ENCODE assay signal across 8 cellular contexts in genomic region chr10:49592726-49593563, GRCh38.
DNase-seq lines count a peak whose midpoint lies in the region; ATAC-seq, FAIRE-seq and TF ChIP-seq lines count a peak whose summit lies in the region.

No MANE protein-coding gene starts in this region.

- no peak for DNase-seq in AG09319 (ENCODE audit: extremely low read depth, low read depth)
- peak; percentile 55 for DNase-seq in RKO (ENCODE audit: low spot score)
- peak; percentile 16 for DNase-seq in activated T-helper 9 cell treated with anti-CD3 and anti-CD28 coated beads, Interleukin-2, amount 50 U/mL, for 16 hours (ENCODE audit: low read depth)
- DNase-seq in germinal center (ENCODE audit: low spot score), result peak; percentile 78
- DNase-seq in urothelium cell line (ENCODE audit: low spot score), result peak; percentile 86

- H3K9me3 ChIP-seq in parathyroid adenoma (ENCODE audit: control insufficient read depth, low read length), result no peaks in the 10 kb centered on the region

- peak overlapping the region; percentile 52 for H2AFZ ChIP-seq in parathyroid adenoma

- peak; percentile 91 for FAIRE-seq in urothelium cell line (lab: Jason Lieb, UNC)

- H3K27ac ChIP-seq in parathyroid adenoma, result no peak overlapping the region

- H3K4me1 ChIP-seq in parathyroid adenoma, result no peaks in the 10 kb centered on the region

- H3K4me3 ChIP-seq in parathyroid adenoma (ENCODE audit: low read depth, low read length), result no peak overlapping the region

- no peaks in the 10 kb centered on the region for H3K36me3 ChIP-seq in parathyroid adenoma (ENCODE audit: control insufficient read depth, insufficient read depth, low read length)

- no peak overlapping the region for H3K9ac ChIP-seq in parathyroid adenoma

- no peaks in the 10 kb centered on the region for H3K79me2 ChIP-seq in parathyroid adenoma

- H3K4me2 ChIP-seq in parathyroid adenoma (ENCODE audit: low read length), result no peak overlapping the region

- ATAC-seq in GM18505 (IDR thresholded peaks at IDR 0.05; ENCODE audit: unreplicated experiment) (peak; percentile 69), HG03442 (IDR thresholded peaks at IDR 0.05; ENCODE audit: unreplicated experiment) (peak; percentile 79)

- H3K27me3 ChIP-seq in parathyroid adenoma (ENCODE audit: control insufficient read depth, insufficient read depth, low read length), result no peaks in the 10 kb centered on the region

- peak; percentile 100 for TF ChIP-seq CTCF in AG09319 (IDR thresholded peaks at IDR 0.05; ENCODE audit: low read depth, low read length)
- TF ChIP-seq CTCF in parathyroid adenoma (IDR thresholded peaks at IDR 0.05), result peak; percentile 93

- TF ChIP-seq POLR2A in GM18505 (IDR thresholded peaks at IDR 0.05; ENCODE audit: borderline replicate concordance, extremely low read depth, insufficient read depth, insufficient read length), result no peak
